In genomic region chr1:166868639-166869038, GRCh38 we compare ENCODE assay signal across 11 cellular contexts.
"Had no signal": no experiment of that assay in that cellular context is flagged by ENCODE, and none has a peak within 500 bp of the region (broad histone marks: within the 10 kb centered on the region; RNA-seq: fewer than 3 reads in every experiment).

No MANE protein-coding gene starts in this region.

- DNase-seq: activated CD4-positive, alpha-beta T cell treated with anti-CD3 and anti-CD28 coated beads, Interleukin-2, amount 50 U/mL, for 48 hours; activated naive CD4-positive, alpha-beta T cell treated with anti-CD3 and anti-CD28 coated beads, Interleukin-2, amount 10 ng/mL, durations not matched to agents 7 days and 5 days; adrenal gland; posterior cingulate gyrus; retina; stimulated activated naive B cell treated with anti-CD40 and anti-IgM and Interleukin-4, amounts not matched to agents 10 μg/mL and 1 μg/mL and 100 μg/mL, for 72 hours; substantia nigra; transverse colon had no signal

- H3K27me3 ChIP-seq: adrenal gland, neutrophil, transverse colon had no signal

- H3K27ac ChIP-seq: adrenal gland, neutrophil, transverse colon had no signal

- H3K27ac Mint-ChIP-seq: mesothelial cell of epicardium had no signal

- ATAC-seq: stimulated activated naive B cell treated with anti-CD40 and anti-IgM and Interleukin-4, amounts not matched to agents 10 μg/mL and 1 μg/mL and 100 μg/mL, for 72 hours had no signal

- H3K9me3 ChIP-seq: adrenal gland, neutrophil, transverse colon had no signal

- H3K27me3 Mint-ChIP-seq: activated naive CD4-positive, alpha-beta T cell treated with anti-CD3 and anti-CD28 coated beads, Interleukin-2, amount 10 ng/mL, durations not matched to agents 7 days and 5 days; stimulated activated naive B cell treated with anti-CD40 and anti-IgM and Interleukin-4, amounts not matched to agents 10 μg/mL and 1 μg/mL and 100 μg/mL, for 72 hours had no signal

- H3K4me3 ChIP-seq: adrenal gland, lung, transverse colon had no signal

- H3K4me3 Mint-ChIP-seq: activated naive CD4-positive, alpha-beta T cell treated with anti-CD3 and anti-CD28 coated beads, Interleukin-2, amount 10 ng/mL, durations not matched to agents 7 days and 5 days; mesothelial cell of epicardium; stimulated activated naive B cell treated with anti-CD40 and anti-IgM and Interleukin-4, amounts not matched to agents 10 μg/mL and 1 μg/mL and 100 μg/mL, for 72 hours had no signal

- H3K9me3 Mint-ChIP-seq: activated naive CD4-positive, alpha-beta T cell treated with anti-CD3 and anti-CD28 coated beads, Interleukin-2, amount 10 ng/mL, durations not matched to agents 7 days and 5 days; mesothelial cell of epicardium; stimulated activated naive B cell treated with anti-CD40 and anti-IgM and Interleukin-4, amounts not matched to agents 10 μg/mL and 1 μg/mL and 100 μg/mL, for 72 hours had no signal
